Comparison of ENCODE assay signal across 10 cellular contexts in the genomic region with DNA sequence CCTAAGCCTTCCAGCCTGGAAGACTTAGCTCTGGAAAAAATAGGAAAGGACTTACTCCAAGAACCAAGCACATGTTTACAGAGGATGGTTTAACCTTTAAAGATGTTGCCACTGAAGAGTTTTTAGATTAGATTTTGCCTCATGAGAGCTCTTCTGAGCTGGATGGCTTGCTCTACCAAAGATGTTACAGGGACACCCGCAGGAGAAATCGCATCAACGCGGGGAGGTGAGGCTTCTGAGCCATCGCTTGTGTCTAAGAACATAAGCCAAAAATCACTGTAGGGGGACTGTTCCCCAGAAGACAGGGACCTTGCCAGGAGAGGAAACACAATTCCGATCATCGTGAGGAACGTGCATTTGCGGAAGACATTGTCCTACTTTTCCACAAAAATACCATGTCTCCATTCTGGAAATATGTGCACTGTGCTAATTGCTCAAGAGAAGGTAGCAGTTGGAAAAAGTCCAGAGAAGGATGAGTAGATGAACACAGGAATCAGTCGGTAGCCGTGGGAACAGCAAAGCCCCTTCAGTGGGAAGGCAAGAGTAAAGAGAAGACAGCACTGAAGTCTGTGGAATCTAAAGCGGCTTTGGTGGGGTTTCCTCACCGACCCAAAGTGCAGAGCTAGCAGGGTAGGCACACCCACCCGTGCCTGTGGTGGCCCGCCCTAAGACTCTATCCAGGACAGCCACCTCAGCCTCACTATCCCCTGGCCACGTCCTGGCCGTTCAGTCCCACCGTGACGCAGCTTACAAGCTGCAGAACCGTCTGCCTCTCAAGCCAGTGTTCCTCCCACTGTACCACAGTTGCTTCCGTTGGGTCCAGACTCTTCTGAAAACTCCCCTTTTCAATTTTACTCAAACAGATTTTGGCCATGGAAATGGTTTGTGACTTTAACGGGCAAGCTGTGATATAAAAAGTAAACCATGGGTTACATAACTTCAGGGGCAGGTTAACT.
DNase-seq lines count a peak whose midpoint lies in the region; ATAC-seq and TF ChIP-seq lines count a peak whose summit lies in the region.
"Had no signal": no experiment of that assay in that cellular context is flagged by ENCODE, and none has a peak within 500 bp of the region (broad histone marks: within the 10 kb centered on the region; RNA-seq: fewer than 3 reads in every experiment).

No MANE protein-coding gene starts in this region.

- H3K9me3 Mint-ChIP-seq in activated T-cell treated with anti-CD3 and anti-CD28 coated beads, Interleukin-2, amount 50 U/mL, for 24 hours, result no peaks in the 10 kb centered on the region

- peaks cover 18% of the 10 kb centered on the region for H3K4me1 ChIP-seq in iPS-18a (ENCODE audit: control insufficient read depth, low read depth, low read length)
- H3K4me1 ChIP-seq in thoracic aorta (ENCODE audit: control insufficient read depth in 1 of 2, low read depth in 2 of 2), result peaks cover 19 to 30% of the 10 kb centered on the region in 2 donors

- no peaks in the 10 kb centered on the region for H3K27me3 Mint-ChIP-seq in activated T-cell treated with anti-CD3 and anti-CD28 coated beads, Interleukin-2, amount 50 U/mL, for 24 hours

- peak; percentile 40 for ATAC-seq in SK-N-SH treated with all-trans-retinoic acid at 6 μM for 48 hours
- peak; percentile 58 for ATAC-seq in thoracic aorta (ENCODE audit: insufficient number of reproducible peaks, low FRiP score, low read depth)
- ATAC-seq in GM21381 (IDR thresholded peaks at IDR 0.05; ENCODE audit: unreplicated experiment), result no peak
- ATAC-seq: left colon had no signal

- H3K27ac ChIP-seq in iPS-18a (ENCODE audit: low read length) (peak overlapping the region; percentile 5), thoracic aorta (peak overlapping the region; percentile 58 to 70)
- H3K27ac ChIP-seq: C4-2B had no signal

- H3K4me1 Mint-ChIP-seq in activated T-cell treated with anti-CD3 and anti-CD28 coated beads, Interleukin-2, amount 50 U/mL, for 24 hours (ENCODE audit: low read depth), result peaks cover 46% of the 10 kb centered on the region

- H3K4me3 ChIP-seq in iPS-18a (ENCODE audit: low read length) (no peak overlapping the region), thoracic aorta (peak overlapping the region; percentile 39)

- TF ChIP-seq CTCF in thoracic aorta (IDR thresholded peaks at IDR 0.05), result no peak
- no peak for TF ChIP-seq CTCF in GM10266 (IDR thresholded peaks at IDR 0.05; ENCODE audit: control insufficient read depth, insufficient read depth, low read depth, missing control alignments)

- no peaks in the 10 kb centered on the region for H3K36me3 ChIP-seq in iPS-18a (ENCODE audit: control insufficient read depth, low read depth, low read length)
- no peaks in the 10 kb centered on the region for H3K36me3 ChIP-seq in thoracic aorta

- H3K9me3 ChIP-seq in iPS-18a (ENCODE audit: control insufficient read depth, low read depth, low read length) (no peaks in the 10 kb centered on the region), thoracic aorta (no peaks in the 10 kb centered on the region)

- no peaks in the 10 kb centered on the region for H3K27me3 ChIP-seq in iPS-18a (ENCODE audit: control insufficient read depth, insufficient read depth, low read length)
- H3K27me3 ChIP-seq in thoracic aorta (replicated peaks; ENCODE audit: insufficient read depth), result no peaks in the 10 kb centered on the region

- H3K4me3 Mint-ChIP-seq in activated T-cell treated with anti-CD3 and anti-CD28 coated beads, Interleukin-2, amount 50 U/mL, for 24 hours, result peak overlapping the region; percentile 4

- peaks cover 9% of the 10 kb centered on the region for H3K36me3 Mint-ChIP-seq in activated T-cell treated with anti-CD3 and anti-CD28 coated beads, Interleukin-2, amount 50 U/mL, for 24 hours (ENCODE audit: low read depth)

- DNase-seq in activated T-cell treated with anti-CD3 and anti-CD28 coated beads, Interleukin-2, amount 50 U/mL, for 24 hours, result no peak
- no peak for DNase-seq in activated T-cell treated with anti-CD3 and anti-CD28 coated beads, Interleukin-2, amount 50 U/mL, for 48 hours
- DNase-seq in thoracic aorta (ENCODE audit: low spot score) (no peak), GM10266 (ENCODE audit: extremely low spot score) (no peak), Kasumi-1 (lab: John Stamatoyannopoulos, UW) (no peak)
- DNase-seq: left colon had no signal

- no peak overlapping the region for H3K9ac ChIP-seq in iPS-18a (ENCODE audit: low read length)

- peak overlapping the region; percentile 80 for H3K27ac Mint-ChIP-seq in activated T-cell treated with anti-CD3 and anti-CD28 coated beads, Interleukin-2, amount 50 U/mL, for 24 hours

TF ChIP-seq in SK-N-SH treated with all-trans-retinoic acid at 6 μM for 48 hours, 23 proteins besides CTCF, POLR2A, EP300 and RAD21:
- TF ChIP-seq ESRRG (CRISPR knock-in tag; IDR thresholded peaks at IDR 0.05) (no peak), TOX (CRISPR knock-in tag; IDR thresholded peaks at IDR 0.05; ENCODE audit: borderline replicate concordance) (no peak)
TF ChIP-seq in SK-N-SH treated with all-trans-retinoic acid at 6 μM for 48 hours: peak in this region for 0.
